Comparison of ENCODE assay signal across 1 cellular context in genomic region chr9:136971746-136972145, GRCh38.
TF ChIP-seq lines count a peak whose summit lies in the region.

No MANE protein-coding gene starts in this region.

TF ChIP-seq in HepG2, 621 proteins besides CTCF, POLR2A, EP300 and RAD21:
- TF ChIP-seq POLR2AphosphoS5 (IDR thresholded peaks at IDR 0.05; ENCODE audit: low read depth, low read length) (no peak), ZBTB38 (CRISPR knock-in tag; IDR thresholded peaks at IDR 0.05) (no peak), SOX13 (IDR thresholded peaks at IDR 0.05) (no peak), SOX13 (CRISPR knock-in tag; conservative IDR thresholded peaks at IDR 0.05 in 1 of 2, IDR thresholded peaks at IDR 0.05 in 1 of 2) (no peak), ARNTL (CRISPR knock-in tag; IDR thresholded peaks at IDR 0.05) (no peak), XRCC5 (optimal IDR thresholded peaks at IDR 0.05; ENCODE audit: low read length) (peak; percentile 16), ZBTB49 (CRISPR knock-in tag; IDR thresholded peaks at IDR 0.05; ENCODE audit: borderline replicate concordance) (no peak), NR2F6 (IDR thresholded peaks at IDR 0.05) (no peak), NR2F6 (CRISPR knock-in tag; IDR thresholded peaks at IDR 0.05) (0 out of 2 replicates have a peak, but pooled peaks have one; percentile 27), MTA1 (CRISPR knock-in tag; IDR thresholded peaks at IDR 0.05; ENCODE audit: borderline replicate concordance) (0 out of 2 replicates have a peak, but pooled peaks have one; percentile 55), ZBTB7B (CRISPR knock-in tag; IDR thresholded peaks at IDR 0.05) (peak; percentile 18; the same call in 1 of the 2 replicates), MLX (CRISPR knock-in tag; IDR thresholded peaks at IDR 0.05) (no peak)
- TF ChIP-seq, protein P1, sequence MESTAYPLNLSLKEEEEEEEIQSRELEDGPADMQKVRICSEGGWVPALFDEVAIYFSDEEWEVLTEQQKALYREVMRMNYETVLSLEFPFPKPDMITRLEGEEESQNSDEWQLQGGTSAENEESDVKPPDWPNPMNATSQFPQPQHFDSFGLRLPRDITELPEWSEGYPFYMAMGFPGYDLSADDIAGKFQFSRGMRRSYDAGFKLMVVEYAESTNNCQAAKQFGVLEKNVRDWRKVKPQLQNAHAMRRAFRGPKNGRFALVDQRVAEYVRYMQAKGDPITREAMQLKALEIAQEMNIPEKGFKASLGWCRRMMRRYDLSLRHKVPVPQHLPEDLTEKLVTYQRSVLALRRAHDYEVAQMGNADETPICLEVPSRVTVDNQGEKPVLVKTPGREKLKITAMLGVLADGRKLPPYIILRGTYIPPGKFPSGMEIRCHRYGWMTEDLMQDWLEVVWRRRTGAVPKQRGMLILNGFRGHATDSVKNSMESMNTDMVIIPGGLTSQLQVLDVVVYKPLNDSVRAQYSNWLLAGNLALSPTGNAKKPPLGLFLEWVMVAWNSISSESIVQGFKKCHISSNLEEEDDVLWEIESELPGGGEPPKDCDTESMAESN (CRISPR knock-in tag; conservative IDR thresholded peaks at IDR 0.05) = no peak
- TF ChIP-seq, protein P2, sequence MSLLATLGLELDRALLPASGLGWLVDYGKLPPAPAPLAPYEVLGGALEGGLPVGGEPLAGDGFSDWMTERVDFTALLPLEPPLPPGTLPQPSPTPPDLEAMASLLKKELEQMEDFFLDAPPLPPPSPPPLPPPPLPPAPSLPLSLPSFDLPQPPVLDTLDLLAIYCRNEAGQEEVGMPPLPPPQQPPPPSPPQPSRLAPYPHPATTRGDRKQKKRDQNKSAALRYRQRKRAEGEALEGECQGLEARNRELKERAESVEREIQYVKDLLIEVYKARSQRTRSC (CRISPR knock-in tag; IDR thresholded peaks at IDR 0.05; ENCODE audit: low read depth) = peak; percentile 35; the same call in 1 of the 2 replicates
